Comparison of ENCODE assay signal across 8 cellular contexts in the genomic region with DNA sequence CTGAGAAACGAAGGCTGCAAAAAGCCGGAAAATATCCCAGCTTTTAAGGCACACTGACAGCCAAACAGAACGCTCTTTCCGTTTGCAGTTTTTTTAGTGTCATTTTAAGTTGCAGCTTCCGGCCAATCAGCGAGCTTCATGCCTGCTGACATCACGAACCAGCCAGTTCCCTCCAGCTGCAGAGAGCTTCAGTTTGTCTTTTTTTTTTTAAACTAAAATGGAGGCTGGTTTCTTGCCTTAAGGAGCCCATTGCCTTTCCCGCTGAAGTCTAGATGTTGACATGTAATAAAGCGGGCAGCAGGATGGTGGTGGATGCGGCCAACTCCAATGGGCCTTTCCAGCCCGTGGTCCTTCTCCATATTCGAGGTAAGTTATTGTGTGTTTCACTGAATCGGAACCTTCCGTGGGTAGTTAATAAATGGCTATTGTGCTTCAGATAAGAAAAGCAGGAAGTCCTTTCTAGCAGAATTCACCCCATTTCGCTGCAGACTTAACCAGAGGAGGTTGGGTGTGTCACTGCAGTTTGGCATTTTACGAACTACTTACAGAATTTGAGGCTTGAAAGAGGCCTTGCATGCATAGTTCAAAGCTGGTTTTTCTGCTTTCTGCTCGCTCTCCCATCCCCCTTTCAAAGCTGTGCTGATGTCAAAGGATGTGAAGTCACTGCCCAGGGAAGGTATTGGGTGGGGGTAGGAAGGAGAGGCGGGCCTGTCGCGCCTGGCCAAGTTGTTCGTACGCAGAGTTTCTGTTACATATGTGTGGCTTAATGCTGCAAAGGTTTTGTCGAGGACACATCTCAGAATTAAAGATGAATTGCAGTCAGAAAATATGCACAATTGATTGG. TPM values are rescaled to one million over a fixed set of nuclear protein-coding genes. Genes with fewer than 3 reads are reported as not detected.
DNase-seq lines count a peak whose midpoint lies in the region; ATAC-seq and TF ChIP-seq lines count a peak whose summit lies in the region.

No MANE protein-coding gene starts in this region.

- peak overlapping the region; percentile 58 for H3K9ac ChIP-seq in rectal smooth muscle tissue (ENCODE audit: low read length)

- H4K20me1 ChIP-seq in hepatocyte (ENCODE audit: insufficient read depth, poor library complexity, severe bottlenecking): peaks cover 26% of the 10 kb centered on the region

- peak; percentile 86 for DNase-seq in NCI-H2029 (lab: John Stamatoyannopoulos, UW)
- DNase-seq in T-helper 9 cell: peak; percentile 69
- peak; percentile 95 for DNase-seq in astrocyte of the hippocampus (ENCODE audit: low read depth, low spot score)
- peak; percentile 93 for DNase-seq in hepatocyte (ENCODE audit: low spot score)

- H3K79me2 ChIP-seq in hepatocyte: peaks cover 45% of the 10 kb centered on the region

- ATAC-seq in GM18517 (IDR thresholded peaks at IDR 0.05; ENCODE audit: unreplicated experiment) (peak; percentile 68), HG03025 (IDR thresholded peaks at IDR 0.05; ENCODE audit: low FRiP score, unreplicated experiment) (peak; percentile 83)

- peak overlapping the region; percentile 77 for H3K4me2 ChIP-seq in hepatocyte

- peak overlapping the region; percentile 99 for H3K27ac ChIP-seq in 22Rv1
- H3K27ac ChIP-seq in hepatocyte: peak overlapping the region; percentile 99
- peak overlapping the region; percentile 94 for H3K27ac ChIP-seq in rectal smooth muscle tissue (ENCODE audit: low read depth, low read length)

- H3K27me3 ChIP-seq in hepatocyte: no peaks in the 10 kb centered on the region
- H3K27me3 ChIP-seq in rectal smooth muscle tissue (ENCODE audit: control insufficient read depth, insufficient read depth, low read length): no peaks in the 10 kb centered on the region

- H3K4me3 ChIP-seq in hepatocyte (peak overlapping the region; percentile 44), rectal smooth muscle tissue (ENCODE audit: low read length) (peak overlapping the region; percentile 67)

- WGBS in hepatocyte (ENCODE audit: low lambda C conversion rate, missing lambda C conversion rate): under 1% methylated on average over 23 of the region's 23 CpGs

- peaks cover 17% of the 10 kb centered on the region for H3K4me1 ChIP-seq in hepatocyte (ENCODE audit: insufficient read depth)
- H3K4me1 ChIP-seq in rectal smooth muscle tissue (ENCODE audit: control insufficient read depth, insufficient read depth, low read length): peaks cover 18% of the 10 kb centered on the region

- no peaks in the 10 kb centered on the region for H3K9me2 ChIP-seq in hepatocyte (replicated peaks; ENCODE audit: insufficient read depth)

- no peak for TF ChIP-seq CTCF in 22Rv1 (IDR thresholded peaks at IDR 0.05)
- no peak for TF ChIP-seq CTCF in hepatocyte (IDR thresholded peaks at IDR 0.05; ENCODE audit: poor library complexity)

- H3K9me3 ChIP-seq in hepatocyte (ENCODE audit: low read depth): no peaks in the 10 kb centered on the region

- H3K36me3 ChIP-seq in hepatocyte (replicated peaks; ENCODE audit: insufficient read depth, low read depth) (no peaks in the 10 kb centered on the region), rectal smooth muscle tissue (ENCODE audit: control insufficient read depth, insufficient read depth, low read length) (peaks cover 2% of the 10 kb centered on the region)

- peak overlapping the region; percentile 50 for H2AFZ ChIP-seq in hepatocyte

RNA-seq across cellular contexts. Expression of gene PPP2R5C, which starts 48.4 kb away (rescaled TPM):
- total RNA-seq in hepatocyte: 69.0 and 78.0 TPM in 2 replicates
- polyA plus RNA-seq in hepatocyte: 46.8 and 47.4 TPM in 2 replicates

Comparison
In these comparisons a context has a peak if more than half of its experiments do, and no peak if none do; other contexts are left out.
1. Peak in every context shown above with its lines: DNase-seq, ATAC-seq, H3K4me3 ChIP-seq and H3K27ac ChIP-seq.